Comparison of ENCODE assay signal across 20 cellular contexts in genomic region chr1:161190962-161191521, GRCh38. TPM values are rescaled to one million over a fixed set of nuclear protein-coding genes. Genes with fewer than 3 reads are reported as not detected.
DNase-seq lines count a peak whose midpoint lies in the region; ATAC-seq and TF ChIP-seq lines count a peak whose summit lies in the region.
"Had no signal": no experiment of that assay in that cellular context is flagged by ENCODE, and none has a peak within 500 bp of the region (broad histone marks: within the 10 kb centered on the region; RNA-seq: fewer than 3 reads in every experiment).

No MANE protein-coding gene starts in this region.

- 65 to 87% (median 84%) methylated on average over 20 to 22 of the region's 22 CpGs for WGBS in spleen, 5 donors

- no peaks in the 10 kb centered on the region for H3K27me3 Mint-ChIP-seq in dendritic cell treated with granulocyte-macrophage colony-stimulating factor and Interleukin-4, amounts not matched to agents 40 ng/mL and 50 ng/mL, for 4 days
- H3K27me3 Mint-ChIP-seq in type B pancreatic cell: no peaks in the 10 kb centered on the region
- H3K27me3 Mint-ChIP-seq: activated naive CD8-positive, alpha-beta T cell; B cell had no signal

- peak overlapping the region in 3 of 8 donors; percentile 9 to 55 (median 9) for H3K27ac ChIP-seq in spleen
- H3K27ac ChIP-seq: brain microvascular endothelial cell, ovary, suprapubic skin had no signal

- no peak for TF ChIP-seq POLR2A in spleen (IDR thresholded peaks at IDR 0.05)

- intact Hi-C loops in dendritic cell treated with granulocyte-macrophage colony-stimulating factor and Interleukin-4, amounts not matched to agents 40 ng/mL and 50 ng/mL, for 4 days (cut with micrococcal nuclease): no loop called here
- intact Hi-C loops in spleen (cut with DNase I; ENCODE audit: low total_unique reads): no loop called here

- H3K36me3 Mint-ChIP-seq in dendritic cell treated with granulocyte-macrophage colony-stimulating factor and Interleukin-4, amounts not matched to agents 40 ng/mL and 50 ng/mL, for 4 days (ENCODE audit: low read depth): no peaks in the 10 kb centered on the region
- H3K36me3 Mint-ChIP-seq in type B pancreatic cell: no peaks in the 10 kb centered on the region
- H3K36me3 Mint-ChIP-seq: activated naive CD8-positive, alpha-beta T cell had no signal

- H3K36me3 ChIP-seq in spleen: peaks cover 0 to 8% (median 0%) of the 10 kb centered on the region in 6 donors
- H3K36me3 ChIP-seq: brain microvascular endothelial cell, ovary, suprapubic skin had no signal

- no peak for TF ChIP-seq CTCF in spleen (IDR thresholded peaks at IDR 0.05 in 8 of 11, conservative IDR thresholded peaks at IDR 0.05 in 3 of 11)
- no peak for TF ChIP-seq CTCF in type B pancreatic cell (conservative IDR thresholded peaks at IDR 0.05)

- H3K27ac Mint-ChIP-seq in dendritic cell treated with granulocyte-macrophage colony-stimulating factor and Interleukin-4, amounts not matched to agents 40 ng/mL and 50 ng/mL, for 4 days: peak overlapping the region; percentile 58
- H3K27ac Mint-ChIP-seq in type B pancreatic cell: no peak overlapping the region
- H3K27ac Mint-ChIP-seq: activated naive CD8-positive, alpha-beta T cell; activated T-cell treated with anti-CD3 and anti-CD28 coated beads, Interleukin-2, amount 50 U/mL, for 72 hours; B cell had no signal

- no peaks in the 10 kb centered on the region for H3K9me3 ChIP-seq in spleen
- H3K9me3 ChIP-seq: ovary, suprapubic skin had no signal

- no peak overlapping the region for H3K4me3 Mint-ChIP-seq in dendritic cell treated with granulocyte-macrophage colony-stimulating factor and Interleukin-4, amounts not matched to agents 40 ng/mL and 50 ng/mL, for 4 days
- H3K4me3 Mint-ChIP-seq in type B pancreatic cell: no peak overlapping the region
- H3K4me3 Mint-ChIP-seq: activated naive CD8-positive, alpha-beta T cell; activated T-cell treated with anti-CD3 and anti-CD28 coated beads, Interleukin-2, amount 50 U/mL, for 72 hours; B cell had no signal

- ATAC-seq in GM21825 (IDR thresholded peaks at IDR 0.05; ENCODE audit: unreplicated experiment): no peak
- ATAC-seq: activated T-cell treated with anti-CD3 and anti-CD28 coated beads, Interleukin-2, amount 50 U/mL, for 72 hours had no signal

- peaks cover 47 to 94% (median 82%) of the 10 kb centered on the region in 6 donors for H3K4me1 ChIP-seq in spleen

- DNase-seq in ELF-1 (ENCODE audit: low read depth, low spot score): peak; percentile 60
- DNase-seq in NCI-H146 treated with DMSO at 0.1 percent for 48 hours (lab: John Stamatoyannopoulos, UW; ENCODE audit: unreplicated experiment): peak; percentile 26
- peak; percentile 80 for DNase-seq in spleen
- no peak for DNase-seq in type B pancreatic cell (ENCODE audit: extremely low spot score, unreplicated experiment)
- no peak for DNase-seq in A172 (ENCODE audit: low spot score)
- DNase-seq: activated CD8-positive, alpha-beta memory T cell treated with anti-CD3 and anti-CD28 coated beads for 24 hours; activated T-cell treated with anti-CD3 and anti-CD28 coated beads, Interleukin-2, amount 50 U/mL, for 72 hours; brain microvascular endothelial cell; DMS153; NCI-H1694 treated with DMSO at 0.1 percent for 48 hours; Right ventricle myocardium superior; stimulated activated CD4-positive, alpha-beta T cell treated with anti-CD3 and anti-CD28 coated beads, Interleukin-2, amount 100 ng/mL, for 48 hours; T-helper 1 cell had no signal

- no peaks in the 10 kb centered on the region for H3K27me3 ChIP-seq in spleen (replicated peaks in 1 of 7)
- H3K27me3 ChIP-seq: brain microvascular endothelial cell, ovary, suprapubic skin had no signal

- H3K4me3 ChIP-seq in spleen: no peak overlapping the region
- H3K4me3 ChIP-seq: ovary, suprapubic skin had no signal

- no peaks in the 10 kb centered on the region for H3K9me3 Mint-ChIP-seq in dendritic cell treated with granulocyte-macrophage colony-stimulating factor and Interleukin-4, amounts not matched to agents 40 ng/mL and 50 ng/mL, for 4 days
- H3K9me3 Mint-ChIP-seq in type B pancreatic cell: no peaks in the 10 kb centered on the region

- H3K4me1 Mint-ChIP-seq in dendritic cell treated with granulocyte-macrophage colony-stimulating factor and Interleukin-4, amounts not matched to agents 40 ng/mL and 50 ng/mL, for 4 days (ENCODE audit: low read depth): peaks cover 75% of the 10 kb centered on the region
- peaks cover 5% of the 10 kb centered on the region for H3K4me1 Mint-ChIP-seq in type B pancreatic cell (ENCODE audit: unreplicated experiment)

RNA-seq across cellular contexts. Expression of gene ADAMTS4, which starts 7.8 kb away (rescaled TPM):
- total RNA-seq in spleen (10 to 100 TPM in 4 of 7 donors, 1 to 10 TPM in 3; 1.1 to 37.8 (median 11.0) TPM), type B pancreatic cell (ENCODE audit: low replicate concordance) (0.10 and 2.5 TPM in 2 replicates)
- 1 to 10 TPM in 1 of 3 donors, under 1 TPM in 2; 0.26 to 1.2 (median 0.91) TPM for polyA plus RNA-seq in spleen
- not detected in 2 replicates for total RNA-seq in A172 (2014; rRNA removed; shearing (Covaris generic))
- total RNA-seq: B cell had no signal

RNA-seq across cellular contexts. Expression of gene NDUFS2, which starts 11.1 kb away (rescaled TPM):
- total RNA-seq in spleen: 100 to 1,000 TPM in 1 of 7 donors, 10 to 100 TPM in 6; 76.5 to 110 (median 88.0) TPM
- polyA plus RNA-seq in spleen: 10 to 100 TPM; 27.0 to 44.7 (median 34.1) TPM
- total RNA-seq in type B pancreatic cell (ENCODE audit: low replicate concordance): 93.1 and 97.4 TPM in 2 replicates
- 179 and 197 TPM in 2 replicates for total RNA-seq in A172 (2014; rRNA removed; shearing (Covaris generic))

RNA-seq across cellular contexts. Expression of gene B4GALT3, which starts 13.7 kb away (rescaled TPM):
- total RNA-seq in spleen: 10 to 100 TPM; 29.2 to 52.8 (median 35.6) TPM
- 10 to 100 TPM; 21.0 to 41.3 (median 31.8) TPM for polyA plus RNA-seq in spleen
- 42.4 and 48.5 TPM in 2 replicates for total RNA-seq in type B pancreatic cell (ENCODE audit: low replicate concordance)
- 59.5 and 61.1 TPM in 2 replicates for total RNA-seq in A172 (2014; rRNA removed; shearing (Covaris generic))

RNA-seq across cellular contexts. Expression of gene FCER1G, which starts 24.1 kb away (rescaled TPM):
- 100 to 1,000 TPM; 167 to 402 (median 268) TPM for total RNA-seq in spleen
- 100 to 1,000 TPM; 148 to 236 (median 202) TPM for polyA plus RNA-seq in spleen
- 0.80 TPM in 1 of 2 replicates, not detected in the other for total RNA-seq in type B pancreatic cell (ENCODE audit: low replicate concordance)
- not detected in 2 replicates for total RNA-seq in A172 (2014; rRNA removed; shearing (Covaris generic))
- total RNA-seq: epithelial cell of proximal tubule had no signal

RNA-seq across cellular contexts. Expression of gene PPOX, which starts 24.8 kb away (rescaled TPM):
- total RNA-seq in spleen (10 to 100 TPM; 25.5 to 41.3 (median 35.6) TPM), type B pancreatic cell (ENCODE audit: low replicate concordance) (25.7 and 43.6 TPM in 2 replicates)
- polyA plus RNA-seq in spleen: 10 to 100 TPM; 33.5 to 74.7 (median 44.5) TPM
- 37.1 and 39.9 TPM in 2 replicates for total RNA-seq in A172 (2014; rRNA removed; shearing (Covaris generic))

Comparison
In these comparisons a context has a peak if more than half of its experiments do, and no peak if none do; other contexts are left out.
1. DNase-seq: peak in ELF-1 (single experiment), NCI-H146 treated with DMSO at 0.1 percent for 48 hours (single experiment) and spleen (single experiment); none in type B pancreatic cell (single experiment) and A172 (single experiment).